In the genomic region with DNA sequence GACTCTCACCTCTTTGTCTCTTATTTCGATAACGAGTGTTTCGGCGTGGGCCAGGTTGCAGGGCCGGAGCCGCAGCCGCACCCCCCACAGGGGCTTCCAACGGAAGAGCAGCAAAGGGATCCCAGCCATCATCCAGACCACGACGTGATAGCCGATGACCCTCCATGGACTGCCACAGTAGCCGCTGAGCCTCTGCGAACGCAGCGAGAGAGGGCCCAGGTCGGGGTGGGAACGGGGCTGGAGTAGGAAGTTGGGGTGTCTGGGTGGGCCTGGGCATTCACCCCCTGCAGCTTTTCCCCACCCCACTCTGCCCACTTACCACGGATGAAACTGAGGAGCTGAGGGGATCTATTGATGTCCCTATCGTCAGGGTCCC, we compare ENCODE assay signal across 29 cellular contexts. TPM values are rescaled to one million over a fixed set of nuclear protein-coding genes. Genes with fewer than 3 reads are reported as not detected.
"Had no signal": no experiment of that assay in that cellular context is flagged by ENCODE, and none has a peak within 500 bp of the region (broad histone marks: within the 10 kb centered on the region; RNA-seq: fewer than 3 reads in every experiment).

No MANE protein-coding gene starts in this region.

- H3K4me1 Mint-ChIP-seq: nephron had no signal

- DNase-seq: naive thymus-derived CD4-positive, alpha-beta T cell; natural killer cell; nucleus accumbens; ovary; right cardiac atrium; right lobe of liver; sigmoid colon; small intestine; stimulated activated CD4-positive, alpha-beta T cell treated with anti-CD3 and anti-CD28 coated beads, Interleukin-15, amount 100 ng/mL, for 24 hours; stimulated activated CD4-positive, alpha-beta T cell treated with anti-CD3 and anti-CD28 coated beads, Interleukin-2, amount 100 ng/mL, for 24 hours; stimulated activated CD4-positive, alpha-beta T cell treated with anti-CD3 and anti-CD28 coated beads, Interleukin-2, amount 100 ng/mL, for 48 hours; stimulated activated CD4-positive, alpha-beta T cell treated with anti-CD3 and anti-CD28 coated beads, Interleukin-4, amount 100 ng/mL, for 24 hours; stimulated activated naive B cell treated with anti-CD40 and anti-IgM and Interleukin-4, amounts not matched to agents 10 μg/mL and 1 μg/mL and 100 μg/mL, for 72 hours; stimulated activated naive CD4-positive, alpha-beta T cell treated with Interleukin-2 at 50 U/mL for 16 hours; stomach; tibial artery; transverse colon; upper lobe of right lung; uterus had no signal

- H3K27me3 ChIP-seq: neural progenitor cell, neutrophil, ovary, right lobe of liver, sigmoid colon, stomach, tibial artery, transverse colon, upper lobe of right lung, uterus had no signal

- H3K4me3 ChIP-seq: neural progenitor cell, ovary, psoas muscle, right lobe of liver, sigmoid colon, stomach, thoracic aorta, tibial artery, transverse colon, upper lobe of right lung, uterus had no signal

- H3K4me3 Mint-ChIP-seq: naive thymus-derived CD4-positive, alpha-beta T cell; natural killer cell; nephron; neural progenitor cell; stimulated activated effector memory CD8-positive, alpha-beta T cell treated with anti-CD3 and anti-CD28 coated beads, Interleukin-12 subunit alpha, Interleukin-12 subunit beta, amount 100 ng/mL, for 72 hours; stimulated activated naive B cell treated with anti-CD40 and anti-IgM and Interleukin-4, amounts not matched to agents 10 μg/mL and 1 μg/mL and 100 μg/mL, for 72 hours; stimulated activated naive CD8-positive, alpha-beta T cell treated with anti-CD3 and anti-CD28 coated beads, Interleukin-15, Interleukin-2, amounts not matched to agents 100 ng/mL and 50 ng/mL, for 24 hours; type B pancreatic cell had no signal

- H3K36me3 Mint-ChIP-seq: natural killer cell, neural progenitor cell had no signal

- H3K9ac ChIP-seq: neural progenitor cell, parathyroid adenoma had no signal

- ATAC-seq: naive thymus-derived CD4-positive, alpha-beta T cell; natural killer cell; psoas muscle; right cardiac atrium; right lobe of liver; stimulated activated effector memory CD8-positive, alpha-beta T cell treated with anti-CD3 and anti-CD28 coated beads, Interleukin-12 subunit alpha, Interleukin-12 subunit beta, amount 100 ng/mL, for 72 hours; stimulated activated naive B cell treated with anti-CD40 and anti-IgM and Interleukin-4, amounts not matched to agents 10 μg/mL and 1 μg/mL and 100 μg/mL, for 72 hours; upper lobe of right lung had no signal

- H3K36me3 ChIP-seq: neural progenitor cell, ovary, uterus had no signal

- H3K4me2 ChIP-seq: neural progenitor cell had no signal

- H2AFZ ChIP-seq: neural progenitor cell, parathyroid adenoma had no signal

- H3K9me3 Mint-ChIP-seq: naive thymus-derived CD4-positive, alpha-beta T cell; natural killer cell; nephron; neural progenitor cell; stimulated activated effector memory CD8-positive, alpha-beta T cell treated with anti-CD3 and anti-CD28 coated beads, Interleukin-12 subunit alpha, Interleukin-12 subunit beta, amount 100 ng/mL, for 72 hours; stimulated activated naive B cell treated with anti-CD40 and anti-IgM and Interleukin-4, amounts not matched to agents 10 μg/mL and 1 μg/mL and 100 μg/mL, for 72 hours; stimulated activated naive CD8-positive, alpha-beta T cell treated with anti-CD3 and anti-CD28 coated beads, Interleukin-15, Interleukin-2, amounts not matched to agents 100 ng/mL and 50 ng/mL, for 24 hours; type B pancreatic cell had no signal

- H3K9me3 ChIP-seq: neutrophil, ovary, psoas muscle, right lobe of liver, sigmoid colon, stomach, thoracic aorta, tibial artery, transverse colon, upper lobe of right lung, uterus had no signal

- H3K27ac Mint-ChIP-seq: naive thymus-derived CD4-positive, alpha-beta T cell; natural killer cell; nephron; neural progenitor cell; progenitor cell of endocrine pancreas; stimulated activated effector memory CD8-positive, alpha-beta T cell treated with anti-CD3 and anti-CD28 coated beads, Interleukin-12 subunit alpha, Interleukin-12 subunit beta, amount 100 ng/mL, for 72 hours; stimulated activated naive B cell treated with anti-CD40 and anti-IgM and Interleukin-4, amounts not matched to agents 10 μg/mL and 1 μg/mL and 100 μg/mL, for 72 hours; stimulated activated naive CD8-positive, alpha-beta T cell treated with anti-CD3 and anti-CD28 coated beads, Interleukin-15, Interleukin-2, amounts not matched to agents 100 ng/mL and 50 ng/mL, for 24 hours; type B pancreatic cell had no signal

- H3K4me1 ChIP-seq: neural progenitor cell had no signal

- H3K27me3 Mint-ChIP-seq: naive thymus-derived CD4-positive, alpha-beta T cell; progenitor cell of endocrine pancreas; stimulated activated naive B cell treated with anti-CD40 and anti-IgM and Interleukin-4, amounts not matched to agents 10 μg/mL and 1 μg/mL and 100 μg/mL, for 72 hours; stimulated activated naive CD8-positive, alpha-beta T cell treated with anti-CD3 and anti-CD28 coated beads, Interleukin-15, Interleukin-2, amounts not matched to agents 100 ng/mL and 50 ng/mL, for 24 hours; type B pancreatic cell had no signal

- H3K27ac ChIP-seq: neural progenitor cell, neutrophil, ovary, parathyroid adenoma, psoas muscle, right lobe of liver, sigmoid colon, stomach, thoracic aorta, tibial artery, transverse colon, upper lobe of right lung, uterus had no signal

RNA-seq across cellular contexts. Expression of a gene that starts 24.9 kb away (rescaled TPM):
- total RNA-seq: naive thymus-derived CD4-positive, alpha-beta T cell had no signal
